In genomic region chr5:89043676-89044075, GRCh38 we compare ENCODE assay signal across 11 cellular contexts.
DNase-seq lines count a peak whose midpoint lies in the region; ATAC-seq, FAIRE-seq and TF ChIP-seq lines count a peak whose summit lies in the region.
"Had no signal": no experiment of that assay in that cellular context is flagged by ENCODE, and none has a peak within 500 bp of the region (broad histone marks: within the 10 kb centered on the region; RNA-seq: fewer than 3 reads in every experiment).

No MANE protein-coding gene starts in this region.

- intact Hi-C loops in kidney (cut with DNase I) = no loop called here
- intact Hi-C loops in breast epithelium (cut with DNase I; ENCODE audit: low total_unique reads) = no loop called here

- ATAC-seq in GM21515 (IDR thresholded peaks at IDR 0.05; ENCODE audit: unreplicated experiment) (peak; percentile 72), HG03558 (IDR thresholded peaks at IDR 0.05; ENCODE audit: extremely low read depth, unreplicated experiment) (peak; percentile 92)

- DNase-seq in GM18507 (ENCODE audit: extremely low spot score, insufficient read length, low read depth) = no peak
- DNase-seq in epithelial cell of prostate (ENCODE audit: low read depth, low spot score) = peak; percentile 20
- no peak for DNase-seq in kidney
- no peak for DNase-seq in HK-2 (ENCODE audit: unreplicated experiment)
- DNase-seq in breast epithelium (ENCODE audit: low spot score in 2 of 2) = no peak
- DNase-seq in activated CD4-positive, CD25-positive, alpha-beta regulatory T cell treated with anti-CD3 and anti-CD28 coated beads, Interleukin-2, amount 50 U/mL, for 72 hours = no peak
- DNase-seq: SHP77; stimulated activated CD4-positive, alpha-beta T cell treated with anti-CD3 and anti-CD28 coated beads, Interleukin-2, amount 100 ng/mL, for 24 hours had no signal

- H3K36me3 ChIP-seq in kidney (ENCODE audit: control insufficient read depth in 1 of 2, insufficient read depth in 2 of 2, low read length in 2 of 2) (no peaks in the 10 kb centered on the region), breast epithelium (no peaks in the 10 kb centered on the region)
- H3K36me3 ChIP-seq: tibial nerve had no signal

- TF ChIP-seq CTCF in kidney (IDR thresholded peaks at IDR 0.05; ENCODE audit: borderline replicate concordance, extremely low read depth, insufficient read depth) = no peak
- TF ChIP-seq CTCF in breast epithelium (IDR thresholded peaks at IDR 0.05) = no peak

- no peak for TF ChIP-seq POLR2A in breast epithelium (IDR thresholded peaks at IDR 0.05)

- no peaks in the 10 kb centered on the region for H3K27me3 ChIP-seq in breast epithelium
- H3K27me3 ChIP-seq: tibial nerve had no signal

- H3K4me1 ChIP-seq in kidney (ENCODE audit: control insufficient read depth in 1 of 2, insufficient read depth in 1 of 2, low read depth in 1 of 2, low read length in 2 of 2) (no peaks in the 10 kb centered on the region), breast epithelium (no peaks in the 10 kb centered on the region)
- H3K4me1 ChIP-seq: tibial nerve had no signal

- H3K9me3 ChIP-seq in kidney (ENCODE audit: control insufficient read depth in 1 of 2, low read length in 2 of 2) (no peaks in the 10 kb centered on the region), breast epithelium (no peaks in the 10 kb centered on the region)
- H3K9me3 ChIP-seq: tibial nerve had no signal

- FAIRE-seq in GM18507 (lab: Jason Lieb, UNC) = peak; percentile 59
- no peak for FAIRE-seq in kidney (lab: Jason Lieb, UNC)

- H3K4me3 ChIP-seq in kidney (ENCODE audit: low read length in 2 of 2) (no peak overlapping the region), breast epithelium (no peak overlapping the region)
- H3K4me3 ChIP-seq: tibial nerve had no signal

- peak overlapping the region; percentile 11 for H3K27ac ChIP-seq in epithelial cell of prostate
- no peak overlapping the region for H3K27ac ChIP-seq in kidney (ENCODE audit: low read depth in 2 of 2, low read length in 2 of 2)
- H3K27ac ChIP-seq in breast epithelium = no peak overlapping the region
- H3K27ac ChIP-seq: tibial nerve had no signal

- no peak overlapping the region for H3K9ac ChIP-seq in kidney (ENCODE audit: low read length in 2 of 2)
